In the genomic region with DNA sequence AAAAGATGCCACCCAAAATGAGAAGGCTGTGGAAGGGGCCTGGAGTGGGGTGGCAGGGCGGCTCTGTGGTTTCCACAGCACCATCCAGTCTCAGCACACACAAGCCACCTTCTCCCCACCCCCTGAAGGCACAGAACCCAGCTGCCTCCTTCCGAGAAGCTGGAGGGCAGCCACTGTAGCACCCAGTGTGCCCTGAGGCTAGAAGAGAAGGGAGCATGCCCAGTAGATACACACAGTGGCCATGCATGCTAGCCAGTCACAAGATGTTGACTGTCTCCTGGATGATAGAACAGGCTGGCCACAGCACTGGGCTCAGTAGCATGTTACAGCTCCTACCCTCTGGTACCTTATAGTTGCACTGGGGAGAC, we compare ENCODE assay signal across 13 cellular contexts.
A peak's percentile ranks its signal among the peaks of the same experiment; 100 is the strongest.
DNase-seq lines count a peak whose midpoint lies in the region; ATAC-seq and TF ChIP-seq lines count a peak whose summit lies in the region.
"Had no signal": no experiment of that assay in that cellular context is flagged by ENCODE, and none has a peak within 500 bp of the region (broad histone marks: within the 10 kb centered on the region; RNA-seq: fewer than 3 reads in every experiment).

No MANE protein-coding gene starts in this region.

- intact Hi-C loops in posterior cingulate gyrus (cut with DNase I): no loop called here
- intact Hi-C loops in psoas muscle (cut with DNase I): no loop called here

- 85 to 100% (median 94%) methylated on average over 2 of the region's 2 CpGs for WGBS in psoas muscle, 3 donors

- H3K4me1 ChIP-seq in psoas muscle: no peaks in the 10 kb centered on the region

- peaks cover 0 to 10% of the 10 kb centered on the region in 2 donors for H3K36me3 ChIP-seq in psoas muscle (ENCODE audit: insufficient read depth in 1 of 2, low read depth in 1 of 2)

- ATAC-seq in psoas muscle: no peak
- ATAC-seq: HCT116 had no signal

- TF ChIP-seq CTCF in coronary artery (IDR thresholded peaks at IDR 0.05) (no peak), psoas muscle (IDR thresholded peaks at IDR 0.05) (no peak)

- no peaks in the 10 kb centered on the region for H3K9me3 ChIP-seq in psoas muscle
- H3K9me3 ChIP-seq: BLaER1 had no signal

- no peaks in the 10 kb centered on the region for H3K27me3 ChIP-seq in psoas muscle (ENCODE audit: insufficient read depth in 3 of 3, low read length in 2 of 3)
- H3K27me3 ChIP-seq: BLaER1 had no signal

- H3K4me3 ChIP-seq in Jurkat, Clone E6-1 (ENCODE audit: low read length): no peak overlapping the region
- no peak overlapping the region for H3K4me3 ChIP-seq in coronary artery
- no peak overlapping the region for H3K4me3 ChIP-seq in psoas muscle
- H3K4me3 ChIP-seq: BLaER1 had no signal

- peak; percentile 30 for DNase-seq in activated CD8-positive, alpha-beta memory T cell treated with anti-CD3 and anti-CD28 coated beads, Interleukin-2, amount 50 U/mL, for 48 hours
- DNase-seq in activated CD8-positive, alpha-beta memory T cell treated with anti-CD3 and anti-CD28 coated beads for 24 hours: no peak
- DNase-seq in Jurkat, Clone E6-1 (ENCODE audit: low read depth, low spot score): peak; percentile 31
- peak; percentile 31 for DNase-seq in coronary artery (ENCODE audit: low spot score)
- DNase-seq in NCI-H128 (lab: John Stamatoyannopoulos, UW; ENCODE audit: unreplicated experiment): no peak
- DNase-seq in posterior cingulate gyrus: no peak
- DNase-seq in psoas muscle: no peak
- DNase-seq: 8988T, AML-193, DMS53, GF-D8 had no signal

- no peak overlapping the region for H3K27ac ChIP-seq in coronary artery
- no peak overlapping the region for H3K27ac ChIP-seq in psoas muscle
- H3K27ac ChIP-seq: BLaER1 had no signal

Comparison
In these comparisons a context has a peak if more than half of its experiments do, and no peak if none do; other contexts are left out.
1. DNase-seq: peak in activated CD8-positive, alpha-beta memory T cell treated with anti-CD3 and anti-CD28 coated beads, Interleukin-2, amount 50 U/mL, for 48 hours (single experiment), Jurkat, Clone E6-1 (single experiment) and coronary artery (single experiment); none in activated CD8-positive, alpha-beta memory T cell treated with anti-CD3 and anti-CD28 coated beads for 24 hours (single experiment), NCI-H128 (single experiment), posterior cingulate gyrus (0 of 10) and psoas muscle (0 of 2).